ENCODE assay signal across 13 cellular contexts in genomic region chr22:37748659-37749058, GRCh38. TPM values are rescaled to one million over a fixed set of nuclear protein-coding genes. Genes with fewer than 3 reads are reported as not detected.
A peak's percentile ranks its signal among the peaks of the same experiment; 100 is the strongest.
DNase-seq lines count a peak whose midpoint lies in the region; ATAC-seq, FAIRE-seq and TF ChIP-seq lines count a peak whose summit lies in the region.
"Had no signal": no experiment of that assay in that cellular context is flagged by ENCODE, and none has a peak within 500 bp of the region (broad histone marks: within the 10 kb centered on the region; RNA-seq: fewer than 3 reads in every experiment).

No MANE protein-coding gene starts in this region.

- H3K27me3 ChIP-seq in AG04450 (ENCODE audit: control insufficient read depth, insufficient read depth, low read length): no peaks in the 10 kb centered on the region
- no peaks in the 10 kb centered on the region for H3K27me3 ChIP-seq in IMR-90 (ENCODE audit: control insufficient read depth, insufficient read depth, low read length)
- H3K27me3 ChIP-seq in esophagus squamous epithelium: no peaks in the 10 kb centered on the region
- no peaks in the 10 kb centered on the region for H3K27me3 ChIP-seq in pancreas

- TF ChIP-seq CTCF in AG04450 (IDR thresholded peaks at IDR 0.05; ENCODE audit: low read depth, low read length) (no peak), IMR-90 (conservative IDR thresholded peaks at IDR 0.05; ENCODE audit: low read depth, low read length) (no peak), esophagus squamous epithelium (IDR thresholded peaks at IDR 0.05) (no peak), pancreas (IDR thresholded peaks at IDR 0.05) (no peak)

- H3K4ac ChIP-seq in IMR-90 (ENCODE audit: low read depth, low read length): peak overlapping the region; percentile 28

- H3K4me2 ChIP-seq in IMR-90 (ENCODE audit: low read depth, low read length): peak overlapping the region; percentile 34

- H3K27ac ChIP-seq in AG04450 (ENCODE audit: low read depth, low read length): no peak overlapping the region
- peak overlapping the region; percentile 44 for H3K27ac ChIP-seq in IMR-90 (ENCODE audit: insufficient read depth, low read length)
- H3K27ac ChIP-seq in esophagus squamous epithelium: peak overlapping the region; percentile 97 to 99 (median 98)
- peak overlapping the region; percentile 13 to 93 (median 50) for H3K27ac ChIP-seq in pancreas

- CTCF ChIA-PET in AG04450 (lab: Charles Lee): interaction anchor here (1.3 kb wide), 1 partner anchor 105 kb away, joined by 3 read pairs; no protein-coding TSS in a partner anchor
- CTCF ChIA-PET in IMR-90 (lab: Yijun Ruan, JAX): no interaction called here

- dilution Hi-C loops in IMR-90 (cut with HindIII; ENCODE audit: low sequenced_read_pairs, unreplicated experiment): no loop called here

- no peak for TF ChIP-seq RAD21 in IMR-90 (IDR thresholded peaks at IDR 0.05; ENCODE audit: low read length)

- DNase-seq in AG04450 (ENCODE audit: low read depth, low spot score) (no peak), IMR-90 (no peak), esophagus squamous epithelium (lab: John Stamatoyannopoulos, UW) (no peak), pancreas (no peak), putamen (ENCODE audit: low spot score) (no peak)
- DNase-seq in activated naive CD4-positive, alpha-beta T cell treated with anti-CD3 and anti-CD28 coated beads, Interleukin-2, amount 50 U/mL, for 16 hours: no peak
- DNase-seq: aorta, COR-L47, kidney, NCI-H1092, SW 1271 had no signal

- H3K4me1 ChIP-seq in IMR-90 (ENCODE audit: control insufficient read depth, insufficient read depth, low read length) (peaks cover 54% of the 10 kb centered on the region), esophagus squamous epithelium (peaks cover 67 to 88% (median 70%) of the 10 kb centered on the region in 3 donors), pancreas (peaks cover 40 to 63% (median 60%) of the 10 kb centered on the region in 3 donors)

- H3K9ac ChIP-seq in IMR-90 (ENCODE audit: low read depth, low read length): no peak overlapping the region

- H2AK9ac ChIP-seq in IMR-90 (replicated peaks; ENCODE audit: low read depth, low read length, poor library complexity): peak overlapping the region; percentile 91

- H3K36me3 ChIP-seq in IMR-90 (ENCODE audit: control insufficient read depth, insufficient read depth, low read length): peaks cover 3% of the 10 kb centered on the region
- peaks cover 0 to 8% (median under 1%) of the 10 kb centered on the region in 3 donors for H3K36me3 ChIP-seq in esophagus squamous epithelium
- H3K36me3 ChIP-seq in pancreas: no peaks in the 10 kb centered on the region

- H3K79me1 ChIP-seq in IMR-90 (ENCODE audit: low read depth in 1 of 2, low read length in 2 of 2): peaks cover 27 to 79% of the 10 kb centered on the region in 2 experiments

- H4K20me1 ChIP-seq in IMR-90 (ENCODE audit: insufficient read depth, low read length): peaks cover 50% of the 10 kb centered on the region

- no peak overlapping the region for H2BK15ac ChIP-seq in IMR-90 (ENCODE audit: low read depth, low read length)

- peak overlapping the region; percentile 20; the same call in 1 of the 2 replicates for H2BK120ac ChIP-seq in IMR-90 (ENCODE audit: low read depth, low read length)

- intact Hi-C loops in IMR-90 (cut with micrococcal nuclease) (no loop called here), esophagus squamous epithelium (cut with DNase I) (no loop called here), pancreas (cut with DNase I) (no loop called here)

- peak overlapping the region; percentile 98 for H2BK5ac ChIP-seq in IMR-90 (ENCODE audit: low read depth, low read length, poor library complexity, severe bottlenecking)

- peak overlapping the region; percentile 63; the same call in 1 of the 2 replicates for H2AK5ac ChIP-seq in IMR-90 (ENCODE audit: low read depth, low read length)

- FAIRE-seq in pancreas (lab: Jason Lieb, UNC): no peak
- FAIRE-seq: kidney had no signal

- no peak overlapping the region for H4K5ac ChIP-seq in IMR-90 (ENCODE audit: low read depth, low read length)

- no peak overlapping the region for H3K18ac ChIP-seq in IMR-90 (ENCODE audit: low read depth, low read length)

- BruUV-seq in IMR-90 (replicated peaks; lab: Mats Ljungman, UMichigan): no TSS peak

- no peak for TF ChIP-seq POLR2A in IMR-90 (IDR thresholded peaks at IDR 0.05; ENCODE audit: low read depth, low read length)
- TF ChIP-seq POLR2A in esophagus squamous epithelium (IDR thresholded peaks at IDR 0.05): no peak

- H4K8ac ChIP-seq in IMR-90 (ENCODE audit: low read depth in 2 of 2, low read length in 2 of 2): peak overlapping the region in 1 of 2 experiments; percentile 60; a peak in 3 of 4 replicates

- in situ Hi-C loops in IMR-90 (cut with MboI; ENCODE audit: low sequenced_read_pairs): no loop called here

- POLR2A ChIA-PET in AG04450 (lab: Yijun Ruan, JAX) (interaction anchor here (0.7 kb wide), 1 partner anchor 158 kb away, joined by 3 read pairs; no protein-coding TSS in a partner anchor), IMR-90 (lab: Charles Lee; ENCODE audit: unreplicated experiment) (no interaction called here)

- H3K9me1 ChIP-seq in IMR-90 (ENCODE audit: insufficient read depth, low read length): peaks cover 25% of the 10 kb centered on the region

- H3K4me3 ChIP-seq in AG04450 (ENCODE audit: low read depth, low read length): peak overlapping the region; percentile 86
- H3K4me3 ChIP-seq in IMR-90 (ENCODE audit: insufficient read depth, low read depth, low read length): no peak overlapping the region
- peak overlapping the region in 3 of 4 donors; percentile 19 to 99 (median 92) for H3K4me3 ChIP-seq in esophagus squamous epithelium
- peak overlapping the region in 2 of 4 donors; percentile 6 to 96 for H3K4me3 ChIP-seq in pancreas

- ATAC-seq in IMR-90 (ENCODE audit: low read depth) (no peak), pancreas (no peak), HG02884 (IDR thresholded peaks at IDR 0.05; ENCODE audit: unreplicated experiment) (no peak), HG03342 (IDR thresholded peaks at IDR 0.05; ENCODE audit: unreplicated experiment) (no peak)

- H3K56ac ChIP-seq in IMR-90 (ENCODE audit: extremely low read depth, insufficient read depth, low read length): no peak overlapping the region

- 57% methylated on average over 4 of the region's 8 CpGs; no CpG with 5 or more reads in 1 of the 2 experiments for WGBS in IMR-90 (ENCODE audit: extremely low coverage in 2 of 2, insufficient read length in 1 of 2), 2 experiments
- 69 to 73% methylated on average over 8 of the region's 8 CpGs for WGBS in esophagus squamous epithelium, 2 donors
- 33 to 36% methylated on average over 8 of the region's 8 CpGs for WGBS in pancreas, 2 donors

- no peak overlapping the region; the same call in 1 of the 2 replicates for H2BK20ac ChIP-seq in IMR-90 (ENCODE audit: low read depth, low read length)

- no peak overlapping the region for H2AFZ ChIP-seq in IMR-90 (replicated peaks; ENCODE audit: low read length, poor library complexity)

- peak overlapping the region; percentile 68; the same call in 1 of the 2 replicates for H3K23ac ChIP-seq in IMR-90 (ENCODE audit: low read depth, low read length)

- H3K14ac ChIP-seq in IMR-90 (replicated peaks; ENCODE audit: low read depth, low read length): 0 out of 2 replicates have a peak overlapping the region, but pooled peaks have one; percentile 22

- H4K91ac ChIP-seq in IMR-90 (ENCODE audit: insufficient read depth, low read depth, low read length): peak overlapping the region; percentile 22; the same call in 1 of the 2 replicates

- H3K9me3 ChIP-seq in AG04450 (ENCODE audit: control insufficient read depth, insufficient read depth, low read length) (no peaks in the 10 kb centered on the region; the same call in 1 of the 2 replicates), IMR-90 (ENCODE audit: control insufficient read depth, insufficient read depth, low read length) (no peaks in the 10 kb centered on the region), esophagus squamous epithelium (no peaks in the 10 kb centered on the region), pancreas (no peaks in the 10 kb centered on the region)

TF ChIP-seq in IMR-90, 13 proteins besides CTCF, POLR2A, EP300 and RAD21:
- TF ChIP-seq CHD1 (IDR thresholded peaks at IDR 0.05; ENCODE audit: low read depth, low read length): no peak
- TF ChIP-seq MAFK (IDR thresholded peaks at IDR 0.05; ENCODE audit: low read depth, low read length): no peak
- no peak for TF ChIP-seq FOS (IDR thresholded peaks at IDR 0.05; ENCODE audit: low read depth, low read length)
- no peak for TF ChIP-seq SMC3 (IDR thresholded peaks at IDR 0.05; ENCODE audit: low read depth, low read length)
- TF ChIP-seq CEBPB (IDR thresholded peaks at IDR 0.05; ENCODE audit: low read depth, low read length): no peak
- no peak for TF ChIP-seq RFX5 (IDR thresholded peaks at IDR 0.05; ENCODE audit: low read depth, low read length)
TF ChIP-seq in IMR-90: peak in this region for 0.

RNA-seq across cellular contexts. Expression of gene TRIOBP, which starts 51.8 kb away (rescaled TPM):
- 37.0 and 76.4 TPM in 2 replicates for polyA plus RNA-seq in AG04450 (2011; rRNA removed)
- 78.8 and 114 TPM in 2 replicates for polyA minus RNA-seq in AG04450 (2011; rRNA and poly(A)+ RNA removed)
- total RNA-seq in IMR-90 (2012; rRNA removed): 46.4 and 47.5 TPM in 2 replicates
- 65.5 and 69.8 TPM in 2 replicates for polyA plus RNA-seq in IMR-90 (2012; rRNA removed)
- polyA plus RNA-seq in IMR-90 (2012; cell fraction: cytosol; rRNA removed): 66.8 and 79.6 TPM in 2 replicates
- polyA plus RNA-seq in IMR-90 (2012; cell fraction: nucleus; rRNA removed; ENCODE audit: low replicate concordance): 42.7 and 68.1 TPM in 2 replicates
- total RNA-seq in esophagus squamous epithelium: 100 to 1,000 TPM in 2 of 4 donors, 10 to 100 TPM in 2; 67.6 to 149 (median 108) TPM
- 10 to 100 TPM; 17.4 to 36.6 (median 26.0) TPM for total RNA-seq in pancreas
- 10 to 100 TPM; 23.4 to 24.2 TPM for polyA plus RNA-seq in pancreas

RNA-seq across cellular contexts. Expression of gene GCAT, which starts 59.1 kb away (rescaled TPM):
- polyA plus RNA-seq in AG04450 (2011; rRNA removed) (8.9 and 13.2 TPM in 2 replicates), IMR-90 (2012; rRNA removed) (20.6 and 26.2 TPM in 2 replicates), pancreas (10 to 100 TPM; 30.9 to 62.7 TPM)
- 7.3 and 17.3 TPM in 2 replicates for polyA minus RNA-seq in AG04450 (2011; rRNA and poly(A)+ RNA removed)
- total RNA-seq in IMR-90 (2012; rRNA removed) (25.6 and 32.3 TPM in 2 replicates), esophagus squamous epithelium (10 to 100 TPM; 14.3 to 22.5 (median 20.7) TPM), pancreas (10 to 100 TPM; 27.1 to 54.8 (median 37.8) TPM)
- polyA plus RNA-seq in IMR-90 (2012; cell fraction: cytosol; rRNA removed): 18.9 and 29.8 TPM in 2 replicates
- 15.8 and 38.2 TPM in 2 replicates for polyA plus RNA-seq in IMR-90 (2012; cell fraction: nucleus; rRNA removed; ENCODE audit: low replicate concordance)
